In genomic region chr1:201038537-201038936, GRCh38 we compare ENCODE assay signal across 18 cellular contexts.
"Had no signal": no experiment of that assay in that cellular context is flagged by ENCODE, and none has a peak within 500 bp of the region (broad histone marks: within the 10 kb centered on the region; RNA-seq: fewer than 3 reads in every experiment).

No MANE protein-coding gene starts in this region.

- H3K9me3 Mint-ChIP-seq: activated naive CD4-positive, alpha-beta T cell treated with anti-CD3 and anti-CD28 coated beads, Interleukin-2, amount 50 U/mL, for 24 hours; endodermal cell; mesothelial cell of epicardium; natural killer cell treated with Interleukin-12 subunit alpha and Interleukin-12 subunit beta and Interleukin-15 and Interleukin-18, amount 100 ng/mL, for 72 hours; WTC11 had no signal

- ATAC-seq: activated CD4-positive, alpha-beta T cell treated with anti-CD3 and anti-CD28 coated beads for 36 hours; left colon; lower lobe of right lung; natural killer cell treated with Interleukin-12 subunit alpha and Interleukin-12 subunit beta and Interleukin-15 and Interleukin-18, amount 100 ng/mL, for 72 hours; WTC11 had no signal

- H3K9me3 ChIP-seq: lower lobe of right lung, thyroid gland had no signal

- H3K4me3 Mint-ChIP-seq: activated CD4-positive, alpha-beta T cell treated with anti-CD3 and anti-CD28 coated beads for 36 hours; activated naive CD4-positive, alpha-beta T cell treated with anti-CD3 and anti-CD28 coated beads, Interleukin-2, amount 50 U/mL, for 24 hours; endodermal cell; mesothelial cell of epicardium; natural killer cell treated with Interleukin-12 subunit alpha and Interleukin-12 subunit beta and Interleukin-15 and Interleukin-18, amount 100 ng/mL, for 72 hours; WTC11 had no signal

- H3K27me3 Mint-ChIP-seq: activated CD4-positive, alpha-beta T cell treated with anti-CD3 and anti-CD28 coated beads for 36 hours; activated naive CD4-positive, alpha-beta T cell treated with anti-CD3 and anti-CD28 coated beads, Interleukin-2, amount 50 U/mL, for 24 hours; natural killer cell treated with Interleukin-12 subunit alpha and Interleukin-12 subunit beta and Interleukin-15 and Interleukin-18, amount 100 ng/mL, for 72 hours had no signal

- H3K27me3 ChIP-seq: hepatocyte, thyroid gland had no signal

- H3K4me3 ChIP-seq: hepatocyte, lower lobe of right lung, thyroid gland had no signal

- H3K36me3 Mint-ChIP-seq: activated naive CD4-positive, alpha-beta T cell treated with anti-CD3 and anti-CD28 coated beads, Interleukin-2, amount 50 U/mL, for 24 hours; mesothelial cell of epicardium; natural killer cell treated with Interleukin-12 subunit alpha and Interleukin-12 subunit beta and Interleukin-15 and Interleukin-18, amount 100 ng/mL, for 72 hours; WTC11 had no signal

- H3K27ac Mint-ChIP-seq: activated CD4-positive, alpha-beta T cell treated with anti-CD3 and anti-CD28 coated beads for 36 hours; activated naive CD4-positive, alpha-beta T cell treated with anti-CD3 and anti-CD28 coated beads, Interleukin-2, amount 50 U/mL, for 24 hours; endodermal cell; mesothelial cell of epicardium; natural killer cell treated with Interleukin-12 subunit alpha and Interleukin-12 subunit beta and Interleukin-15 and Interleukin-18, amount 100 ng/mL, for 72 hours; WTC11 had no signal

- H3K4me1 Mint-ChIP-seq: activated CD4-positive, alpha-beta T cell treated with anti-CD3 and anti-CD28 coated beads for 36 hours; activated naive CD4-positive, alpha-beta T cell treated with anti-CD3 and anti-CD28 coated beads, Interleukin-2, amount 50 U/mL, for 24 hours; endodermal cell; WTC11 had no signal

- H3K4me1 ChIP-seq: lower lobe of right lung had no signal

- H3K27ac ChIP-seq: epithelial cell of prostate, hepatocyte, lower lobe of right lung, thyroid gland had no signal

- DNase-seq: activated CD4-positive, alpha-beta T cell treated with anti-CD3 and anti-CD28 coated beads for 36 hours; activated CD4-positive, alpha-beta T cell treated with anti-CD3 and anti-CD28 coated beads, Interleukin-2, amount 50 U/mL, for 48 hours; activated gamma-delta T cell; endodermal cell; foreskin fibroblast; left colon; lower lobe of right lung; occipital lobe; stimulated activated CD4-positive, alpha-beta T cell treated with anti-CD3 and anti-CD28 coated beads, Interleukin-12 subunit alpha, Interleukin-12 subunit beta, amount 100 ng/mL, for 4 hours; stimulated activated CD4-positive, alpha-beta T cell treated with anti-CD3 and anti-CD28 coated beads, Interleukin-1b, Interleukin-23, amount 100 ng/mL, for 48 hours; stimulated activated naive CD4-positive, alpha-beta T cell treated with Interleukin-2 at 50 U/mL for 16 hours; thyroid gland had no signal

- H3K36me3 ChIP-seq: lower lobe of right lung, thyroid gland had no signal
